Comparison of ENCODE assay signal across 28 cellular contexts in the genomic region with DNA sequence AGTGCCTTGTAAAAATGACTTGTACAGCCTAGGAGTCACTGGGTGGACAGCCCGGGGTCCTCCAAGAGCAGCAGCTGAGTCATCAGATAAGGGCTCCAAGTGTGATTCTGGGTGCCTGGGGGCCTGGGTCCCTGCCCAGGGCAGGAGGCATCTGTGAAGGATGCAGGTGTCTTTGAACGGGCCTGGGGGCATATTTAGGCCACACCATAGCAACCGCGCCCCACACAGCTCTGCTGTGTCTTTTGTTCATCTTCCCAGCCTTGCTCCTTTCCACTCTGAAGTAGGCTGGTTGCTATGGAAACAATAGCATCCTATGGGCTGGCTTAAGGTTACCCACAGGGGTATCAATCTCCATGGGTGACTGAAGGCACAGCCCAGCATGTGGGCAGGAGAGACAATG.
"Had no signal": no experiment of that assay in that cellular context is flagged by ENCODE, and none has a peak within 500 bp of the region (broad histone marks: within the 10 kb centered on the region; RNA-seq: fewer than 3 reads in every experiment).

No MANE protein-coding gene starts in this region.

- H3K4me1 Mint-ChIP-seq: activated naive CD4-positive, alpha-beta T cell treated with anti-CD3 and anti-CD28 coated beads, Interleukin-2, amount 50 U/mL, for 24 hours had no signal

- H3K4me3 Mint-ChIP-seq: activated CD8-positive, alpha-beta T cell treated with anti-CD3 and anti-CD28 coated beads for 36 hours; activated naive CD4-positive, alpha-beta T cell treated with anti-CD3 and anti-CD28 coated beads, Interleukin-2, amount 50 U/mL, for 24 hours; activated T-cell treated with anti-CD3 and anti-CD28 coated beads, Interleukin-2, amount 50 U/mL, for 24 hours; activated T-helper 1 cell treated with anti-CD3 and anti-CD28 coated beads, Interleukin-12 subunit alpha, Interleukin-12 subunit beta, Interleukin-2, Interleukin-4 antibody, amounts not matched to agents 30 ng/mL and 10 ng/mL and 1 ng/mL, durations not matched to agents 14 hours and 24 hours and 36 hours had no signal

- H3K4me3 ChIP-seq: breast epithelium, colonic mucosa, MG63, Peyer's patch, SJCRH30 had no signal

- H3K36me3 Mint-ChIP-seq: activated naive CD4-positive, alpha-beta T cell treated with anti-CD3 and anti-CD28 coated beads, Interleukin-2, amount 50 U/mL, for 24 hours had no signal

- H3K36me3 ChIP-seq: breast epithelium, colonic mucosa, MG63, Peyer's patch, SJCRH30 had no signal

- H3K9me3 ChIP-seq: colonic mucosa, MG63, Peyer's patch, SJCRH30, SK-N-SH had no signal

- H3K27me3 Mint-ChIP-seq: activated CD8-positive, alpha-beta T cell treated with anti-CD3 and anti-CD28 coated beads for 36 hours; activated T-cell treated with anti-CD3 and anti-CD28 coated beads, Interleukin-2, amount 50 U/mL, for 24 hours had no signal

- H3K27me3 ChIP-seq: colonic mucosa, MG63, Peyer's patch, SJCRH30 had no signal

- ATAC-seq: activated CD8-positive, alpha-beta T cell treated with anti-CD3 and anti-CD28 coated beads for 36 hours had no signal

- DNase-seq: activated CD4-positive, CD25-positive, alpha-beta regulatory T cell; activated CD8-positive, alpha-beta T cell treated with anti-CD3 and anti-CD28 coated beads for 36 hours; activated effector memory CD4-positive, alpha-beta T cell treated with Interleukin-2 at 50 U/mL for 16 hours; activated naive CD4-positive, alpha-beta T cell; activated T-cell treated with anti-CD3 and anti-CD28 coated beads, Interleukin-2, amount 50 U/mL, for 24 hours; aorta; colonic mucosa; MG63; MV-4-11; NCI-H1092 treated with DMSO at 0.1 percent for 48 hours; NCI-H1694 treated with DMSO at 0.1 percent for 48 hours; NCI-H2029 treated with DMSO at 0.1 percent for 48 hours; NCI-H2171; NCI-H2227 treated with DMSO at 0.1 percent for 48 hours; NCI-H446 treated with DMSO at 0.1 percent for 48 hours; NCI-H524 treated with DMSO at 0.1 percent for 48 hours; NCI-H82; OCI-M1; Peyer's patch; Right ventricle myocardium superior; SJCRH30; SK-N-SH; T-helper 1 cell had no signal

- H3K9me3 Mint-ChIP-seq: activated T-helper 1 cell treated with anti-CD3 and anti-CD28 coated beads, Interleukin-12 subunit alpha, Interleukin-12 subunit beta, Interleukin-2, Interleukin-4 antibody, amounts not matched to agents 30 ng/mL and 10 ng/mL and 1 ng/mL, durations not matched to agents 14 hours and 24 hours and 36 hours had no signal

- H3K27ac Mint-ChIP-seq: activated CD8-positive, alpha-beta T cell treated with anti-CD3 and anti-CD28 coated beads for 36 hours; activated naive CD4-positive, alpha-beta T cell treated with anti-CD3 and anti-CD28 coated beads, Interleukin-2, amount 50 U/mL, for 24 hours; activated T-cell treated with anti-CD3 and anti-CD28 coated beads, Interleukin-2, amount 50 U/mL, for 24 hours; activated T-helper 1 cell treated with anti-CD3 and anti-CD28 coated beads, Interleukin-12 subunit alpha, Interleukin-12 subunit beta, Interleukin-2, Interleukin-4 antibody, amounts not matched to agents 30 ng/mL and 10 ng/mL and 1 ng/mL, durations not matched to agents 14 hours and 24 hours and 36 hours had no signal

- H3K27ac ChIP-seq: breast epithelium, colonic mucosa, Peyer's patch, RWPE1, SJCRH30, VCaP had no signal

- H3K4me1 ChIP-seq: breast epithelium, colonic mucosa, Peyer's patch, SJCRH30 had no signal
